ENCODE assay signal across 19 cellular contexts in the genomic region with DNA sequence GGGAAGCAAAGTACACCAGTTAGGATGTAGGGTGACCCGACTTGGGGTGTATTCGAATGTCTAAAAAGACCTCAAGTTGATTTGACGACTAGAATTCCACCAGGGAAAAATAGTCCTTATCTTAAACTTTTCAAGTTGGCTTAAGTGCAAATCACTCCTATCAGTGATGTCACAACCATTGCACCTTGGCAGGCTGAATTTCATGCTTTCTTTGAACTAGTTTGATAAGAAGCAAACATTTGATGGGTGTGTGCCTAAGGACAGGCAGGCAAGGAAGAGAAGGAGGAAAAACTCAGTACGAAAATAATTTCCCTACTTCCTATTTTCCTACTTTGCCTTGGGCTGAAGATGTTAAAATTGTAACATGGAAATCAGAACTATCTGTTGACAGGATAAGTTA.
"Had no signal": no experiment of that assay in that cellular context is flagged by ENCODE, and none has a peak within 500 bp of the region (broad histone marks: within the 10 kb centered on the region; RNA-seq: fewer than 3 reads in every experiment).

No MANE protein-coding gene starts in this region.

- H3K36me3 Mint-ChIP-seq: mesothelial cell of epicardium; naive B cell; stimulated activated naive B cell treated with anti-CD40 and anti-IgM and Interleukin-4, amounts not matched to agents 10 μg/mL and 1 μg/mL and 100 μg/mL, for 72 hours had no signal

- H2AFZ ChIP-seq: parathyroid adenoma had no signal

- ATAC-seq: foreskin keratinocyte; sciatic nerve; stimulated activated naive B cell treated with anti-CD40 and anti-IgM and Interleukin-4, amounts not matched to agents 10 μg/mL and 1 μg/mL and 100 μg/mL, for 72 hours; stimulated activated naive CD8-positive, alpha-beta T cell treated with anti-CD3 and anti-CD28 coated beads, Interleukin-15, amount 100 ng/mL, for 72 hours had no signal

- H3K27ac ChIP-seq: foreskin keratinocyte, parathyroid adenoma, thoracic aorta, vagina had no signal

- DNase-seq: dermis blood vessel endothelial cell; foreskin keratinocyte; kidney; left cardiac atrium; naive B cell; occipital lobe; stimulated activated CD4-positive, alpha-beta T cell treated with anti-CD3 and anti-CD28 coated beads, Interleukin-2, amount 100 ng/mL, for 24 hours; stimulated activated CD4-positive, alpha-beta T cell treated with anti-CD3 and anti-CD28 coated beads, Interleukin-4, amount 100 ng/mL, for 4 hours; stimulated activated naive B cell treated with anti-CD40 and anti-IgM and Interleukin-4, amounts not matched to agents 10 μg/mL and 1 μg/mL and 100 μg/mL, for 72 hours; stimulated activated naive CD8-positive, alpha-beta T cell treated with anti-CD3 and anti-CD28 coated beads, Interleukin-15, amount 100 ng/mL, for 72 hours; substantia nigra; trophoblast cell had no signal

- H3K9me3 Mint-ChIP-seq: mesothelial cell of epicardium; nephron; stimulated activated naive CD8-positive, alpha-beta T cell treated with anti-CD3 and anti-CD28 coated beads, Interleukin-15, amount 100 ng/mL, for 72 hours had no signal

- H3K27me3 Mint-ChIP-seq: central memory CD8-positive, alpha-beta T cell; naive B cell; stimulated activated naive B cell treated with anti-CD40 and anti-IgM and Interleukin-4, amounts not matched to agents 10 μg/mL and 1 μg/mL and 100 μg/mL, for 72 hours; stimulated activated naive CD8-positive, alpha-beta T cell treated with anti-CD3 and anti-CD28 coated beads, Interleukin-15, amount 100 ng/mL, for 72 hours had no signal

- H3K79me2 ChIP-seq: parathyroid adenoma had no signal

- H3K4me3 Mint-ChIP-seq: central memory CD8-positive, alpha-beta T cell; mesothelial cell of epicardium; naive B cell; nephron; stimulated activated naive B cell treated with anti-CD40 and anti-IgM and Interleukin-4, amounts not matched to agents 10 μg/mL and 1 μg/mL and 100 μg/mL, for 72 hours; stimulated activated naive CD8-positive, alpha-beta T cell treated with anti-CD3 and anti-CD28 coated beads, Interleukin-15, amount 100 ng/mL, for 72 hours had no signal

- H3K9me3 ChIP-seq: thoracic aorta, vagina had no signal

- H3K4me3 ChIP-seq: thoracic aorta, vagina had no signal

- H3K36me3 ChIP-seq: thoracic aorta, vagina had no signal

- H3K4me1 Mint-ChIP-seq: central memory CD8-positive, alpha-beta T cell; naive B cell; nephron; stimulated activated naive B cell treated with anti-CD40 and anti-IgM and Interleukin-4, amounts not matched to agents 10 μg/mL and 1 μg/mL and 100 μg/mL, for 72 hours; stimulated activated naive CD8-positive, alpha-beta T cell treated with anti-CD3 and anti-CD28 coated beads, Interleukin-15, amount 100 ng/mL, for 72 hours had no signal

- H3K4me1 ChIP-seq: foreskin keratinocyte, parathyroid adenoma, vagina had no signal

- FAIRE-seq: kidney had no signal

- H3K27ac Mint-ChIP-seq: mesothelial cell of epicardium; naive B cell; nephron; stimulated activated naive B cell treated with anti-CD40 and anti-IgM and Interleukin-4, amounts not matched to agents 10 μg/mL and 1 μg/mL and 100 μg/mL, for 72 hours; stimulated activated naive CD8-positive, alpha-beta T cell treated with anti-CD3 and anti-CD28 coated beads, Interleukin-15, amount 100 ng/mL, for 72 hours had no signal

- H3K27me3 ChIP-seq: foreskin keratinocyte, vagina had no signal

- H3K9ac ChIP-seq: parathyroid adenoma had no signal
